ENCODE assay signal across 1 cellular context in the genomic region with DNA sequence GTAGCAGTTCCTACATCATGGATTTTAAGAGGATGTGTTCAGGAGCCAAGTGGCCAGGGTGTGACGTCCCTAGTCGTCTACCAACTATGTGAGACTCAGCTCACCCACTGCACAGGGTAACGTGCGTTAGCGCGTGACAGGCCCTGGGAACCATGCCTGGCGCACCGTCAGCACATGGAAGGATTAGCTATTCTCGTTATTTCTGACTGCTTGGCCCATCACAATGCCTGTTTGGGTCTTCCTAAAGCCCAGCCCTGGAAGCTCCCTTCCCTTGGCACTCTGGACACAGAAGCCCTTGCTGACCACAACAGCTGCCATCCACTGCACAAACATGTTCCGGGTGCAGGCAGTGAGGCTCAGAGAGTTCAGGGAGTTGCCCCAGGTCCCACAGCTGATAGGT.
TF ChIP-seq lines count a peak whose summit lies in the region.

No MANE protein-coding gene starts in this region.

TF ChIP-seq in GM23338, 12 proteins besides CTCF, POLR2A, EP300 and RAD21 (continued from another document):
- TF ChIP-seq, protein P1, sequence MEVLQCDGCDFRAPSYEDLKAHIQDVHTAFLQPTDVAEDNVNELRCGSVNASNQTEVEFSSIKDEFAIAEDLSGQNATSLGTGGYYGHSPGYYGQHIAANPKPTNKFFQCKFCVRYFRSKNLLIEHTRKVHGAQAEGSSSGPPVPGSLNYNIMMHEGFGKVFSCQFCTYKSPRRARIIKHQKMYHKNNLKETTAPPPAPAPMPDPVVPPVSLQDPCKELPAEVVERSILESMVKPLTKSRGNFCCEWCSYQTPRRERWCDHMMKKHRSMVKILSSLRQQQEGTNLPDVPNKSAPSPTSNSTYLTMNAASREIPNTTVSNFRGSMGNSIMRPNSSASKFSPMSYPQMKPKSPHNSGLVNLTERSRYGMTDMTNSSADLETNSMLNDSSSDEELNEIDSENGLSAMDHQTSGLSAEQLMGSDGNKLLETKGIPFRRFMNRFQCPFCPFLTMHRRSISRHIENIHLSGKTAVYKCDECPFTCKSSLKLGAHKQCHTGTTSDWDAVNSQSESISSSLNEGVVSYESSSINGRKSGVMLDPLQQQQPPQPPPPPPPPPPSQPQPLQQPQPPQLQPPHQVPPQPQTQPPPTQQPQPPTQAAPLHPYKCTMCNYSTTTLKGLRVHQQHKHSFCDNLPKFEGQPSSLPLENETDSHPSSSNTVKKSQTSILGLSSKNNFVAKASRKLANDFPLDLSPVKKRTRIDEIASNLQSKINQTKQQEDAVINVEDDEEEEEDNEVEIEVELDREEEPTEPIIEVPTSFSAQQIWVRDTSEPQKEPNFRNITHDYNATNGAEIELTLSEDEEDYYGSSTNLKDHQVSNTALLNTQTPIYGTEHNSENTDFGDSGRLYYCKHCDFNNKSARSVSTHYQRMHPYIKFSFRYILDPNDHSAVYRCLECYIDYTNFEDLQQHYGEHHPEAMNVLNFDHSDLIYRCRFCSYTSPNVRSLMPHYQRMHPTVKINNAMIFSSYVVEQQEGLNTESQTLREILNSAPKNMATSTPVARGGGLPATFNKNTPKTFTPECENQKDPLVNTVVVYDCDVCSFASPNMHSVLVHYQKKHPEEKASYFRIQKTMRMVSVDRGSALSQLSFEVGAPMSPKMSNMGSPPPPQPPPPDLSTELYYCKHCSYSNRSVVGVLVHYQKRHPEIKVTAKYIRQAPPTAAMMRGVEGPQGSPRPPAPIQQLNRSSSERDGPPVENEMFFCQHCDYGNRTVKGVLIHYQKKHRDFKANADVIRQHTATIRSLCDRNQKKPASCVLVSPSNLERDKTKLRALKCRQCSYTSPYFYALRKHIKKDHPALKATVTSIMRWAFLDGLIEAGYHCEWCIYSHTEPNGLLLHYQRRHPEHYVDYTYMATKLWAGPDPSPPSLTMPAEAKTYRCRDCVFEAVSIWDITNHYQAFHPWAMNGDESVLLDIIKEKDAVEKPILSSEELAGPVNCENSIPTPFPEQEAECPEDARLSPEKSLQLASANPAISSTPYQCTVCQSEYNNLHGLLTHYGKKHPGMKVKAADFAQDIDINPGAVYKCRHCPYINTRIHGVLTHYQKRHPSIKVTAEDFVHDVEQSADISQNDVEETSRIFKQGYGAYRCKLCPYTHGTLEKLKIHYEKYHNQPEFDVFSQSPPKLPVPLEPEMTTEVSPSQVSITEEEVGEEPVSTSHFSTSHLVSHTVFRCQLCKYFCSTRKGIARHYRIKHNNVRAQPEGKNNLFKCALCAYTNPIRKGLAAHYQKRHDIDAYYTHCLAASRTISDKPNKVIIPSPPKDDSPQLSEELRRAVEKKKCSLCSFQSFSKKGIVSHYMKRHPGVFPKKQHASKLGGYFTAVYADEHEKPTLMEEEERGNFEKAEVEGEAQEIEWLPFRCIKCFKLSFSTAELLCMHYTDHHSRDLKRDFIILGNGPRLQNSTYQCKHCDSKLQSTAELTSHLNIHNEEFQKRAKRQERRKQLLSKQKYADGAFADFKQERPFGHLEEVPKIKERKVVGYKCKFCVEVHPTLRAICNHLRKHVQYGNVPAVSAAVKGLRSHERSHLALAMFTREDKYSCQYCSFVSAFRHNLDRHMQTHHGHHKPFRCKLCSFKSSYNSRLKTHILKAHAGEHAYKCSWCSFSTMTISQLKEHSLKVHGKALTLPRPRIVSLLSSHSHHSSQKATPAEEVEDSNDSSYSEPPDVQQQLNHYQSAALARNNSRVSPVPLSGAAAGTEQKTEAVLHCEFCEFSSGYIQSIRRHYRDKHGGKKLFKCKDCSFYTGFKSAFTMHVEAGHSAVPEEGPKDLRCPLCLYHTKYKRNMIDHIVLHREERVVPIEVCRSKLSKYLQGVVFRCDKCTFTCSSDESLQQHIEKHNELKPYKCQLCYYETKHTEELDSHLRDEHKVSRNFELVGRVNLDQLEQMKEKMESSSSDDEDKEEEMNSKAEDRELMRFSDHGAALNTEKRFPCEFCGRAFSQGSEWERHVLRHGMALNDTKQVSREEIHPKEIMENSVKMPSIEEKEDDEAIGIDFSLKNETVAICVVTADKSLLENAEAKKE (CRISPR knock-in tag; IDR thresholded peaks at IDR 0.05): no peak
- no peak for TF ChIP-seq CREB1 (CRISPR knock-in tag; IDR thresholded peaks at IDR 0.05; ENCODE audit: low read depth)
- no peak for TF ChIP-seq JUNB (IDR thresholded peaks at IDR 0.05; ENCODE audit: unreplicated experiment)
- TF ChIP-seq ZNF114 (CRISPR knock-in tag; IDR thresholded peaks at IDR 0.05): no peak
- TF ChIP-seq EZH2phosphoT487 (IDR thresholded peaks at IDR 0.05; ENCODE audit: unreplicated experiment): no peak
- no peak for TF ChIP-seq ZNF331 (CRISPR knock-in tag; IDR thresholded peaks at IDR 0.05; ENCODE audit: low read depth)
